In the genomic region with DNA sequence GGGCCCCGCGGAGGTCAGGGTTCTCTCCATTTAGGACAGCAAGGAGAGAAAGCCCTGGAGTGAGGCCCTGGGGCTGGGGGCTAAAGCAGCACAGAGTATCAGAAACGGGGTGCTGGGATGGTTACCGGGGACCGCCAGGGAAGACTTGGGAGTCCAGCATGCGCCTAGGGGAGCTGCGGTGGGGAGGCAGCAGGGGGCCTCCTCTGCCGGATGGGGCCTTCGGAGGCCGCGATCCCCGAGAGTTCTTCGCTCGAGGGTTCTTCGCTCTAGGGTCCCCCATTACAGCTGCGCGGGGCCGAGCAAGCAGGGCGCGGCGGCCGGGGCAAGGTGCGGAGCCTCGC, we compare ENCODE assay signal across 11 cellular contexts. TPM values are rescaled to one million over a fixed set of nuclear protein-coding genes. Genes with fewer than 3 reads are reported as not detected.
A peak's percentile ranks its signal among the peaks of the same experiment; 100 is the strongest.
DNase-seq lines count a peak whose midpoint lies in the region; ATAC-seq and TF ChIP-seq lines count a peak whose summit lies in the region.
"Had no signal": no experiment of that assay in that cellular context is flagged by ENCODE, and none has a peak within 500 bp of the region (broad histone marks: within the 10 kb centered on the region; RNA-seq: fewer than 3 reads in every experiment).

No MANE protein-coding gene starts in this region.

- DNase-seq in breast epithelium (ENCODE audit: low spot score in 2 of 2) (no peak), mammary epithelial cell (no peak), lower lobe of right lung (no peak), upper lobe of left lung (no peak), ureter (ENCODE audit: low spot score) (no peak), HK-2 (ENCODE audit: unreplicated experiment) (no peak)
- no peak for DNase-seq in activated CD4-positive, CD25-positive, alpha-beta regulatory T cell treated with anti-CD3 and anti-CD28 coated beads, Interleukin-2, amount 50 U/mL, for 72 hours

- H3K4me2 ChIP-seq in mammary epithelial cell (ENCODE audit: insufficient read depth, low read depth, low read length), result no peak overlapping the region

- TF ChIP-seq CTCF in breast epithelium (IDR thresholded peaks at IDR 0.05) (no peak), mammary epithelial cell (conservative IDR thresholded peaks at IDR 0.05 in 1 of 2, IDR thresholded peaks at IDR 0.05 in 1 of 2; ENCODE audit: extremely low read depth in 1 of 2, insufficient read depth in 1 of 2, low read depth in 1 of 2, low read length in 2 of 2) (no peak), brain (conservative IDR thresholded peaks at IDR 0.05) (no peak), lower lobe of right lung (IDR thresholded peaks at IDR 0.05) (no peak), upper lobe of left lung (IDR thresholded peaks at IDR 0.05) (no peak)

- 22% methylated on average over 15 of the region's 24 CpGs for WGBS in mammary epithelial cell (ENCODE audit: low coverage, missing lambda C conversion rate)
- WGBS in upper lobe of left lung, 2 donors, result 40 to 41% methylated on average over 1 to 9 of the region's 24 CpGs

- in situ Hi-C loops in mammary epithelial cell (cut with MboI; ENCODE audit: low sequenced_read_pairs in 2 of 2), result no loop called here

- dilution Hi-C loops in mammary epithelial cell (cut with HindIII; ENCODE audit: low sequenced_read_pairs), result no loop called here

- H3K9me3 ChIP-seq in breast epithelium, result no peaks in the 10 kb centered on the region
- peaks cover 10% of the 10 kb centered on the region for H3K9me3 ChIP-seq in mammary epithelial cell (replicated peaks; ENCODE audit: insufficient read depth, low read length)
- no peaks in the 10 kb centered on the region for H3K9me3 ChIP-seq in lower lobe of right lung
- no peaks in the 10 kb centered on the region for H3K9me3 ChIP-seq in upper lobe of left lung

- H3K4me1 ChIP-seq in breast epithelium (no peaks in the 10 kb centered on the region), mammary epithelial cell (ENCODE audit: insufficient read depth, low read length) (no peaks in the 10 kb centered on the region), lower lobe of right lung (peaks cover 4% of the 10 kb centered on the region), upper lobe of left lung (peaks cover 8 to 21% (median 11%) of the 10 kb centered on the region in 4 donors)

- CTCF ChIA-PET in mammary epithelial cell (lab: Charles Lee; ENCODE audit: low non-redundant PET), result no interaction called here

- peaks cover 48% of the 10 kb centered on the region for H3K4me1 Mint-ChIP-seq in brain
- H3K4me1 Mint-ChIP-seq: stimulated activated memory B cell treated with anti-CD40 and anti-IgM and Interleukin-4, amounts not matched to agents 10 μg/mL and 1 μg/mL and 100 μg/mL, for 72 hours had no signal

- H3K9me3 Mint-ChIP-seq in brain, result no peaks in the 10 kb centered on the region
- H3K9me3 Mint-ChIP-seq: stimulated activated memory B cell treated with anti-CD40 and anti-IgM and Interleukin-4, amounts not matched to agents 10 μg/mL and 1 μg/mL and 100 μg/mL, for 72 hours had no signal

- peak overlapping the region; percentile 36 to 70 (median 56) for H3K4me3 ChIP-seq in breast epithelium
- no peak overlapping the region for H3K4me3 ChIP-seq in mammary epithelial cell (replicated peaks in 1 of 3; ENCODE audit: insufficient read depth in 1 of 3, low read depth in 2 of 3, low read length in 3 of 3)
- peak overlapping the region; percentile 52 for H3K4me3 ChIP-seq in lower lobe of right lung
- H3K4me3 ChIP-seq in upper lobe of left lung, result peak overlapping the region in 3 of 4 donors; percentile 48 to 55 (median 55)

- no peak overlapping the region for H2AFZ ChIP-seq in mammary epithelial cell (ENCODE audit: low read depth, low read length)

- no TSS peak for BruUV-seq in mammary epithelial cell (replicated peaks; lab: Mats Ljungman, UMichigan)

- no peaks in the 10 kb centered on the region for H3K79me2 ChIP-seq in mammary epithelial cell (ENCODE audit: insufficient read depth, low read length)

- H3K9ac ChIP-seq in mammary epithelial cell (ENCODE audit: insufficient read depth, low read length), result no peak overlapping the region

- H3K4me3 Mint-ChIP-seq in brain, result peak overlapping the region; percentile 68 to 80 (median 76)
- H3K4me3 Mint-ChIP-seq: stimulated activated memory B cell treated with anti-CD40 and anti-IgM and Interleukin-4, amounts not matched to agents 10 μg/mL and 1 μg/mL and 100 μg/mL, for 72 hours had no signal

- no peak overlapping the region for H3K27ac ChIP-seq in breast epithelium
- no peak overlapping the region for H3K27ac ChIP-seq in mammary epithelial cell (ENCODE audit: insufficient read depth, low read depth, low read length)
- H3K27ac ChIP-seq in lower lobe of right lung, result no peak overlapping the region
- H3K27ac ChIP-seq in upper lobe of left lung, result no peak overlapping the region

- no peak for TF ChIP-seq POLR2A in breast epithelium (IDR thresholded peaks at IDR 0.05)
- TF ChIP-seq POLR2A in upper lobe of left lung (IDR thresholded peaks at IDR 0.05), result no peak

- intact Hi-C loops in breast epithelium (cut with DNase I; ENCODE audit: low total_unique reads), result no loop called here
- intact Hi-C loops in mammary epithelial cell (cut with micrococcal nuclease), result no loop called here
- intact Hi-C loops in lower lobe of right lung (cut with DNase I), result no loop called here

- no peaks in the 10 kb centered on the region for H4K20me1 ChIP-seq in mammary epithelial cell (ENCODE audit: insufficient read depth, low read length)

- H3K27me3 ChIP-seq in breast epithelium (peaks cover 3 to 18% of the 10 kb centered on the region in 2 donors), mammary epithelial cell (ENCODE audit: insufficient read depth, low read length) (no peaks in the 10 kb centered on the region), lower lobe of right lung (ENCODE audit: low read depth) (peaks cover 32% of the 10 kb centered on the region), upper lobe of left lung (peaks cover 0 to 23% (median 9%) of the 10 kb centered on the region in 4 donors)

- TF ChIP-seq EP300 in upper lobe of left lung (IDR thresholded peaks at IDR 0.05), result no peak

- peak overlapping the region in 3 of 5 experiments; percentile 65 to 85 (median 67) for H3K27ac Mint-ChIP-seq in brain
- H3K27ac Mint-ChIP-seq: stimulated activated memory B cell treated with anti-CD40 and anti-IgM and Interleukin-4, amounts not matched to agents 10 μg/mL and 1 μg/mL and 100 μg/mL, for 72 hours had no signal

- no peaks in the 10 kb centered on the region for H3K36me3 Mint-ChIP-seq in brain
- H3K36me3 Mint-ChIP-seq: stimulated activated memory B cell treated with anti-CD40 and anti-IgM and Interleukin-4, amounts not matched to agents 10 μg/mL and 1 μg/mL and 100 μg/mL, for 72 hours had no signal

- H3K27me3 Mint-ChIP-seq in brain, result peaks cover 9% of the 10 kb centered on the region

- H3K36me3 ChIP-seq in breast epithelium (no peaks in the 10 kb centered on the region), mammary epithelial cell (ENCODE audit: insufficient read depth, low read length) (no peaks in the 10 kb centered on the region), lower lobe of right lung (no peaks in the 10 kb centered on the region), upper lobe of left lung (no peaks in the 10 kb centered on the region)

- peak in 1 of 2 donors; percentile 3 for ATAC-seq in lower lobe of right lung
- no peak for ATAC-seq in upper lobe of left lung (ENCODE audit: low FRiP score in 2 of 2)
- ATAC-seq: stimulated activated memory B cell treated with anti-CD40 and anti-IgM and Interleukin-4, amounts not matched to agents 10 μg/mL and 1 μg/mL and 100 μg/mL, for 72 hours had no signal

RNA-seq across cellular contexts. Expression of gene APBA2, which starts 0.5 kb away (rescaled TPM):
- total RNA-seq in breast epithelium (1 to 10 TPM in 2 of 3 donors, under 1 TPM in 1; 0.64 to 6.9 (median 5.0) TPM), mammary epithelial cell (10 to 100 TPM in 1 of 2 donors, 1 to 10 TPM in 1; 2.1 to 13.5 TPM), lower lobe of right lung (3.8 TPM), upper lobe of left lung (1 to 10 TPM; 3.2 to 7.9 (median 6.0) TPM), ureter (9.5 TPM)
- polyA plus RNA-seq in mammary epithelial cell (0.14 TPM), brain (ENCODE audit: insufficient read depth, low read depth, low replicate concordance) (86.7 TPM)
- polyA minus RNA-seq in mammary epithelial cell, result not detected

RNA-seq across cellular contexts. Expression of gene GOLGA6L7, which starts 36.8 kb away (rescaled TPM):
- not detected for total RNA-seq in breast epithelium
- not detected for total RNA-seq in mammary epithelial cell
- polyA plus RNA-seq in mammary epithelial cell, result not detected
- polyA minus RNA-seq in mammary epithelial cell, result not detected
- not detected for polyA plus RNA-seq in brain (ENCODE audit: insufficient read depth, low read depth, low replicate concordance)
- not detected for total RNA-seq in lower lobe of right lung
- total RNA-seq in upper lobe of left lung, result not detected
- total RNA-seq in ureter, result not detected
- total RNA-seq: aorta, HT1080 had no signal
- polyA plus RNA-seq: aorta had no signal

Comparison
In these comparisons a context has a peak if more than half of its experiments do, and no peak if none do; other contexts are left out.
1. H3K4me3 ChIP-seq: peak in breast epithelium (3 of 3), lower lobe of right lung (single experiment) and upper lobe of left lung (3 of 4); none in mammary epithelial cell (0 of 3).